ENCODE assay signal across 8 cellular contexts in the genomic region with DNA sequence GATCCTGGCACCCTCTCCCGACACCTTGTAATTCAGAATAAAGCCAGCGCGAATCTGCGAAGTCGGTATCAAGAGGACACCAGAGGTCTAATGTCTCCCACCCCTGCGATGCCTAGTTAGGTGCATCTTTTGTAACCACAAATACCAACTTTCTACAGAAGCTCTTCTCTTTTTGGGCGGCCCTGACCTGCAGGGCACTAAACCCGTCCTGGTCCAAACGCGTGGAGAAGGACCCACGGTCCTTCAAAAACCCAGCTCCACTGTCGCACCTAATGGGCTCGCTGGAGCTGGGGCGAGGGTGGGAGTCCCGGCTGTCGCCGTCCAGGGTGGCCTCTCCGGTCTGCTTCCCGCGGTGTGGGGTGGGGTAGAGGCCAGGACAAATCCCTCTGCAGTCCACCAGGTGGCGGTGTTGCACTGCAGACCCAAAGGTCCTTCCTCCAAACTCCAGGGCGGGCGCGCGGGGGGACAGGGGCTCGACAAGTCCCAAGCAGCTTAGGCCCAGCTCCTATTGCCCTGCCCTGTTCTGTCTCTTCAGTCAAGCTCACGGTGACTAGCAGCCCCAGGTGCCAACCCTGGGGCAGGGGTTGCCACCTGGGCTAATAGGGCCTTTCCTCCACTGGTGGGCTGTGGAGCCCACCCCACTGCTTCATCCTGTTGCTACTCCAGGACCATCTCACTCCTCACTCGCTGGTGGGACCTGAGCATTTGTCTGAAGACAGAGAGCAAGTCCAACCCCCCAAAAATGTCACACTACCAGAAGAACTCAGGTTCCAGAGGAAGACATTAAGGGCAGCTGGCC. TPM values are rescaled to one million over a fixed set of nuclear protein-coding genes. Genes with fewer than 3 reads are reported as not detected.
DNase-seq lines count a peak whose midpoint lies in the region; ATAC-seq and TF ChIP-seq lines count a peak whose summit lies in the region.

No MANE protein-coding gene starts in this region.

- DNase-seq in Peyer's patch (peak; percentile 71 to 89 (median 89)), fibroblast of peridontal ligament (ENCODE audit: extremely low read depth) (peak; percentile 66), nephron progenitor cell (peak; percentile 96)
- peak; percentile 84 to 85 for DNase-seq in activated T-cell treated with anti-CD3 and anti-CD28 coated beads, Interleukin-2, amount 50 U/mL, for 72 hours
- peak; percentile 70 for DNase-seq in stimulated activated naive CD4-positive, alpha-beta T cell treated with Interleukin-2 at 50 U/mL for 16 hours (lab: John Stamatoyannopoulos, UW)

- H3K4me3 ChIP-seq in DOHH2 (ENCODE audit: low read length), result no peak overlapping the region
- H3K4me3 ChIP-seq in HUES6 (ENCODE audit: low read depth, low read length), result peak overlapping the region; percentile 71
- H3K4me3 ChIP-seq in Peyer's patch, result peak overlapping the region in 1 of 4 donors; percentile 23

- H3K4me3 Mint-ChIP-seq in activated T-cell treated with anti-CD3 and anti-CD28 coated beads, Interleukin-2, amount 50 U/mL, for 72 hours, result peak overlapping the region; percentile 81 to 86
- H3K4me3 Mint-ChIP-seq in nephron progenitor cell, result no peak overlapping the region

- peaks cover 43% of the 10 kb centered on the region for H3K27me3 ChIP-seq in DOHH2 (ENCODE audit: control insufficient read depth, low read length)
- H3K27me3 ChIP-seq in HUES6 (ENCODE audit: control insufficient read depth, insufficient read depth, low read length), result peaks cover 90% of the 10 kb centered on the region
- H3K27me3 ChIP-seq in Peyer's patch, result peaks cover 0 to 39% of the 10 kb centered on the region in 2 donors

- H3K9me2 ChIP-seq in DOHH2 (replicated peaks; ENCODE audit: control insufficient read depth, low read length), result no peaks in the 10 kb centered on the region

- H3K4me1 Mint-ChIP-seq in activated T-cell treated with anti-CD3 and anti-CD28 coated beads, Interleukin-2, amount 50 U/mL, for 72 hours (ENCODE audit: low read depth), result peaks cover 9% of the 10 kb centered on the region
- peaks cover 6% of the 10 kb centered on the region for H3K4me1 Mint-ChIP-seq in nephron progenitor cell

- H3K9me3 Mint-ChIP-seq in activated T-cell treated with anti-CD3 and anti-CD28 coated beads, Interleukin-2, amount 50 U/mL, for 72 hours, result no peaks in the 10 kb centered on the region
- H3K9me3 Mint-ChIP-seq in nephron progenitor cell, result no peaks in the 10 kb centered on the region

- H3K9me3 ChIP-seq in DOHH2 (ENCODE audit: control insufficient read depth, insufficient read depth, low read length) (no peaks in the 10 kb centered on the region), HUES6 (ENCODE audit: control insufficient read depth, insufficient read depth, low read depth, low read length) (no peaks in the 10 kb centered on the region), Peyer's patch (no peaks in the 10 kb centered on the region)

- TF ChIP-seq CTCF in DOHH2 (IDR thresholded peaks at IDR 0.05; ENCODE audit: low read depth, low read length, poor library complexity, severe bottlenecking), result peak; percentile 94
- TF ChIP-seq CTCF in Peyer's patch (IDR thresholded peaks at IDR 0.05), result peak; percentile 96 to 98 (median 97)
- TF ChIP-seq CTCF in nephron progenitor cell (IDR thresholded peaks at IDR 0.05), result peak; percentile 92

- peaks cover 66% of the 10 kb centered on the region for H3K27me3 Mint-ChIP-seq in activated T-cell treated with anti-CD3 and anti-CD28 coated beads, Interleukin-2, amount 50 U/mL, for 72 hours (ENCODE audit: low read depth)
- H3K27me3 Mint-ChIP-seq in nephron progenitor cell (ENCODE audit: low read depth, poor library complexity), result peaks cover 89% of the 10 kb centered on the region

- H3K27ac ChIP-seq in DOHH2 (ENCODE audit: low read depth, low read length) (no peak overlapping the region), HUES6 (ENCODE audit: low read depth, low read length) (no peak overlapping the region), Peyer's patch (peak overlapping the region in 1 of 4 donors; percentile 12)

- H3K9ac ChIP-seq in HUES6 (ENCODE audit: low read length), result peak overlapping the region; percentile 35

- no peaks in the 10 kb centered on the region for H3K36me3 Mint-ChIP-seq in activated T-cell treated with anti-CD3 and anti-CD28 coated beads, Interleukin-2, amount 50 U/mL, for 72 hours (ENCODE audit: insufficient read depth in 2 of 2)
- no peaks in the 10 kb centered on the region for H3K36me3 Mint-ChIP-seq in nephron progenitor cell (ENCODE audit: low read depth)

- H3F3A ChIP-seq in DOHH2 (ENCODE audit: control insufficient read depth, insufficient read depth), result peaks cover 3% of the 10 kb centered on the region; the same call in 1 of the 2 replicates

- H4K20me1 ChIP-seq in DOHH2 (ENCODE audit: control insufficient read depth, insufficient read depth, low read depth, low read length), result peaks cover 6% of the 10 kb centered on the region; the same call in 1 of the 2 replicates

- no peak overlapping the region for H3K27ac Mint-ChIP-seq in activated T-cell treated with anti-CD3 and anti-CD28 coated beads, Interleukin-2, amount 50 U/mL, for 72 hours
- H3K27ac Mint-ChIP-seq in nephron progenitor cell, result no peak overlapping the region

- no peak overlapping the region for H3K4me2 ChIP-seq in DOHH2 (ENCODE audit: low read length)

- peak; percentile 67 to 71 for ATAC-seq in activated T-cell treated with anti-CD3 and anti-CD28 coated beads, Interleukin-2, amount 50 U/mL, for 72 hours (replicated peaks in 1 of 2)
- ATAC-seq in GM18519 (IDR thresholded peaks at IDR 0.05; ENCODE audit: low FRiP score, unreplicated experiment), result no peak

- no peaks in the 10 kb centered on the region for H3K79me2 ChIP-seq in DOHH2 (ENCODE audit: control insufficient read depth, low read length)

- H3K36me3 ChIP-seq in DOHH2 (ENCODE audit: control insufficient read depth, low read length), result no peaks in the 10 kb centered on the region
- H3K36me3 ChIP-seq in HUES6 (ENCODE audit: control insufficient read depth, insufficient read depth, low read length), result no peaks in the 10 kb centered on the region
- no peaks in the 10 kb centered on the region for H3K36me3 ChIP-seq in Peyer's patch

- peaks cover 12% of the 10 kb centered on the region; the same call in 1 of the 2 replicates for H3K4me1 ChIP-seq in DOHH2 (ENCODE audit: control insufficient read depth, low read length)
- peaks cover 21% of the 10 kb centered on the region for H3K4me1 ChIP-seq in HUES6 (ENCODE audit: control insufficient read depth, insufficient read depth, low read length)
- peaks cover 4 to 40% (median 20%) of the 10 kb centered on the region in 4 donors for H3K4me1 ChIP-seq in Peyer's patch

- TF ChIP-seq POLR2A in Peyer's patch (IDR thresholded peaks at IDR 0.05), result peak in 1 of 2 donors; percentile 22

RNA-seq across cellular contexts. Expression of gene HES3, which starts 2.7 kb away (rescaled TPM):
- not detected for total RNA-seq in Peyer's patch
- not detected for total RNA-seq in activated T-cell treated with anti-CD3 and anti-CD28 coated beads, Interleukin-2, amount 50 U/mL, for 72 hours

RNA-seq across cellular contexts. Expression of gene ICMT, which starts 10.9 kb away (rescaled TPM):
- total RNA-seq in Peyer's patch, result 100 to 1,000 TPM in 1 of 4 donors, 10 to 100 TPM in 3; 26.4 to 109 (median 63.8) TPM
- 10 to 100 TPM; 39.5 to 46.9 TPM for total RNA-seq in activated T-cell treated with anti-CD3 and anti-CD28 coated beads, Interleukin-2, amount 50 U/mL, for 72 hours

RNA-seq across cellular contexts. Expression of gene GPR153, which starts 14.2 kb away (rescaled TPM):
- 100 to 1,000 TPM in 3 of 4 donors, 1 to 10 TPM in 1; 3.3 to 162 (median 121) TPM for total RNA-seq in Peyer's patch
- total RNA-seq in activated T-cell treated with anti-CD3 and anti-CD28 coated beads, Interleukin-2, amount 50 U/mL, for 72 hours, result 1 to 10 TPM in 1 of 2 donors, under 1 TPM in 1; 0.62 to 1.6 TPM

RNA-seq across cellular contexts. Expression of gene RNF207, which starts 40.8 kb away (rescaled TPM):
- total RNA-seq in Peyer's patch, result 100 to 1,000 TPM in 3 of 4 donors, 10 to 100 TPM in 1; 56.9 to 153 (median 118) TPM
- 10 to 100 TPM in 1 of 2 donors, 1 to 10 TPM in 1; 9.5 to 14.9 TPM for total RNA-seq in activated T-cell treated with anti-CD3 and anti-CD28 coated beads, Interleukin-2, amount 50 U/mL, for 72 hours

RNA-seq across cellular contexts. Expression of gene RPL22, which starts 47.3 kb away (rescaled TPM):
- total RNA-seq in Peyer's patch, result 100 to 1,000 TPM in 2 of 4 donors, 10 to 100 TPM in 2; 78.1 to 170 (median 99.0) TPM
- total RNA-seq in activated T-cell treated with anti-CD3 and anti-CD28 coated beads, Interleukin-2, amount 50 U/mL, for 72 hours, result 100 to 1,000 TPM; 507 to 537 TPM
